Comparison of ENCODE assay signal across 9 cellular contexts in the genomic region with DNA sequence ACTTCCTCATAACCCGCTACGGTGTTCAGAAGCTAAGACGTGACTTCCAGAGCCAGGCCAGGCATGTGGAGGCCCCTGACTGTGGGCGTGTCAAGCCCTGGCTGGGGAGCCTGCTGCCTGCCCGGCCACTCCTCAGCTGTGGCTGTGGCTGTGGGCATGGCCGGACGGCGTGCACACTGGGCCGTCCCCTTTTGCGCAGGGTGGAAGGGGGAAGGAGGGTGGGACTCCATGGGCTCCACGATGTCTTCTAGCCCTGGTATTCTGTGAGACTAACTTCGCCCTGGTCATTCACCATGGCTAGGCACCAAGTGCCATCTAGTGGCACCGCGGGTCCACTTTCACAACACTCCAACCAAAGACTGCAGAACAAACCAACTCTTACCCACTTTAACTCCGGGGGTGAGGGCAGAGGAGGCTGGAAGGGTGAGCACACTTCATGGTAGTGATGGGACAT.
DNase-seq lines count a peak whose midpoint lies in the region; ATAC-seq and TF ChIP-seq lines count a peak whose summit lies in the region.
"Had no signal": no experiment of that assay in that cellular context is flagged by ENCODE, and none has a peak within 500 bp of the region (broad histone marks: within the 10 kb centered on the region; RNA-seq: fewer than 3 reads in every experiment).

No MANE protein-coding gene starts in this region.

- TF ChIP-seq CTCF in 22Rv1 (IDR thresholded peaks at IDR 0.05): peak; percentile 59
- TF ChIP-seq CTCF in OCI-LY1 (IDR thresholded peaks at IDR 0.05; ENCODE audit: low read length): peak; percentile 52
- peak; percentile 48 to 51 for TF ChIP-seq CTCF in left lung (IDR thresholded peaks at IDR 0.05)
- TF ChIP-seq CTCF in type B pancreatic cell (conservative IDR thresholded peaks at IDR 0.05): peak; percentile 65

- DNase-seq in GDM1 (lab: John Stamatoyannopoulos, UW): peak; percentile 64
- DNase-seq in cerebellum (ENCODE audit: low spot score): peak; percentile 35
- DNase-seq in left lung: peak; percentile 62 to 84
- no peak for DNase-seq in type B pancreatic cell (ENCODE audit: extremely low spot score, unreplicated experiment)

- H3K27me3 ChIP-seq in OCI-LY1 (ENCODE audit: insufficient read depth, low read length): no peaks in the 10 kb centered on the region
- no peaks in the 10 kb centered on the region for H3K27me3 ChIP-seq in left lung
- H3K27me3 ChIP-seq: suprapubic skin had no signal

- peaks cover 5% of the 10 kb centered on the region for H3K4me1 Mint-ChIP-seq in type B pancreatic cell (ENCODE audit: unreplicated experiment)

- peaks cover 8% of the 10 kb centered on the region for H3K36me3 Mint-ChIP-seq in type B pancreatic cell

- no peak overlapping the region for H3K9ac ChIP-seq in OCI-LY1 (ENCODE audit: low read length)

- no peak overlapping the region for H3K4me2 ChIP-seq in OCI-LY1 (ENCODE audit: low read length)

- no peaks in the 10 kb centered on the region for H3K27me3 Mint-ChIP-seq in type B pancreatic cell

- H3K79me2 ChIP-seq in OCI-LY1 (ENCODE audit: insufficient read depth, low read length): no peaks in the 10 kb centered on the region

- no peaks in the 10 kb centered on the region for H3K9me3 Mint-ChIP-seq in type B pancreatic cell

- H3K4me1 ChIP-seq in OCI-LY1 (ENCODE audit: insufficient read depth, low read length, severe bottlenecking) (peaks cover 3% of the 10 kb centered on the region), left lung (peaks cover 14 to 36% of the 10 kb centered on the region in 2 donors)

- ATAC-seq in left lung: peak; percentile 69
- no peak for ATAC-seq in HG03039 (IDR thresholded peaks at IDR 0.05; ENCODE audit: unreplicated experiment)
- ATAC-seq in HG03108 (IDR thresholded peaks at IDR 0.05; ENCODE audit: unreplicated experiment): no peak

- H3K9me3 ChIP-seq in OCI-LY1 (ENCODE audit: low read length) (no peaks in the 10 kb centered on the region), left lung (no peaks in the 10 kb centered on the region)
- H3K9me3 ChIP-seq: suprapubic skin had no signal

- H3K9me2 ChIP-seq in OCI-LY1 (ENCODE audit: low read depth, low read length): no peaks in the 10 kb centered on the region

- H3K27ac Mint-ChIP-seq in type B pancreatic cell: peak overlapping the region; percentile 29

- no peak overlapping the region for H2AFZ ChIP-seq in OCI-LY1 (ENCODE audit: low read length)

- H4K20me1 ChIP-seq in OCI-LY1 (ENCODE audit: insufficient read depth, low read length): no peaks in the 10 kb centered on the region

- H3K4me3 ChIP-seq in OCI-LY1 (ENCODE audit: low read depth, low read length, poor library complexity, severe bottlenecking): no peak overlapping the region
- H3K4me3 ChIP-seq in left lung: no peak overlapping the region
- H3K4me3 ChIP-seq: suprapubic skin had no signal

- H3K4me3 Mint-ChIP-seq in type B pancreatic cell: no peak overlapping the region

- H3K36me3 ChIP-seq in OCI-LY1 (ENCODE audit: insufficient read depth, low read length) (peaks cover 22% of the 10 kb centered on the region; the same call in 1 of the 2 replicates), left lung (peaks cover 0 to 78% of the 10 kb centered on the region in 2 donors)

- intact Hi-C loops in left lung (cut with DNase I): loop anchor here in 1 of 2 donors (5.0 kb wide), 1 partner anchor 185 kb away; no protein-coding TSS in a partner anchor

- no peaks in the 10 kb centered on the region for H3F3A ChIP-seq in OCI-LY1 (ENCODE audit: insufficient read depth, low read length)

- no peak overlapping the region for H3K27ac ChIP-seq in 22Rv1
- H3K27ac ChIP-seq in OCI-LY1 (ENCODE audit: low read depth, low read length, poor library complexity, severe bottlenecking): no peak overlapping the region
- H3K27ac ChIP-seq in left lung: peak overlapping the region in 1 of 2 donors; percentile 6
- H3K27ac ChIP-seq: suprapubic skin had no signal
